Comparison of ENCODE assay signal across 2 cellular contexts in the genomic region with DNA sequence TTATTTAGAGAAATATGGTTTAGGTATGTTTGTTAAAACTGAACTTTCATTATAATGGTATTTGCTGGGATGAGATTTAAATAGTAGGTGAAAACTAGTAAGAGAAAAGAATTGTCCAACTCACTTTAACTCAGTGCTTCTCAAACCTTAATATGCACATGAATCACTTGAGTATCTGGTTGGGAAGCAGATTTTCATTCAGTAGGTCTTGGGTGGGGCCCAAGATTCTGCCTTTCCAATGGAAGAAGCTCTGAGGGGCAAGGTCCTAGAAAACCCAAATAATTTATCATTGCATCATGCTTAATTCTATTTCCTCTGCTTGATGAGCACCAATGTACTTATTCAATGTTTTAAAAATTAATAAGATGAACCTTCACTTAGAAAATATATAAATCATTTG.
TF ChIP-seq lines count a peak whose summit lies in the region.

No MANE protein-coding gene starts in this region.

TF ChIP-seq in GM23338, 12 proteins besides CTCF, POLR2A, EP300 and RAD21 (continued from another document and continues in another):
- no peak for TF ChIP-seq ZNF331 (CRISPR knock-in tag; IDR thresholded peaks at IDR 0.05; ENCODE audit: low read depth)
- no peak for TF ChIP-seq ZNF114 (CRISPR knock-in tag; IDR thresholded peaks at IDR 0.05)
- TF ChIP-seq JUNB (IDR thresholded peaks at IDR 0.05; ENCODE audit: unreplicated experiment), result no peak
- TF ChIP-seq, protein P1, sequence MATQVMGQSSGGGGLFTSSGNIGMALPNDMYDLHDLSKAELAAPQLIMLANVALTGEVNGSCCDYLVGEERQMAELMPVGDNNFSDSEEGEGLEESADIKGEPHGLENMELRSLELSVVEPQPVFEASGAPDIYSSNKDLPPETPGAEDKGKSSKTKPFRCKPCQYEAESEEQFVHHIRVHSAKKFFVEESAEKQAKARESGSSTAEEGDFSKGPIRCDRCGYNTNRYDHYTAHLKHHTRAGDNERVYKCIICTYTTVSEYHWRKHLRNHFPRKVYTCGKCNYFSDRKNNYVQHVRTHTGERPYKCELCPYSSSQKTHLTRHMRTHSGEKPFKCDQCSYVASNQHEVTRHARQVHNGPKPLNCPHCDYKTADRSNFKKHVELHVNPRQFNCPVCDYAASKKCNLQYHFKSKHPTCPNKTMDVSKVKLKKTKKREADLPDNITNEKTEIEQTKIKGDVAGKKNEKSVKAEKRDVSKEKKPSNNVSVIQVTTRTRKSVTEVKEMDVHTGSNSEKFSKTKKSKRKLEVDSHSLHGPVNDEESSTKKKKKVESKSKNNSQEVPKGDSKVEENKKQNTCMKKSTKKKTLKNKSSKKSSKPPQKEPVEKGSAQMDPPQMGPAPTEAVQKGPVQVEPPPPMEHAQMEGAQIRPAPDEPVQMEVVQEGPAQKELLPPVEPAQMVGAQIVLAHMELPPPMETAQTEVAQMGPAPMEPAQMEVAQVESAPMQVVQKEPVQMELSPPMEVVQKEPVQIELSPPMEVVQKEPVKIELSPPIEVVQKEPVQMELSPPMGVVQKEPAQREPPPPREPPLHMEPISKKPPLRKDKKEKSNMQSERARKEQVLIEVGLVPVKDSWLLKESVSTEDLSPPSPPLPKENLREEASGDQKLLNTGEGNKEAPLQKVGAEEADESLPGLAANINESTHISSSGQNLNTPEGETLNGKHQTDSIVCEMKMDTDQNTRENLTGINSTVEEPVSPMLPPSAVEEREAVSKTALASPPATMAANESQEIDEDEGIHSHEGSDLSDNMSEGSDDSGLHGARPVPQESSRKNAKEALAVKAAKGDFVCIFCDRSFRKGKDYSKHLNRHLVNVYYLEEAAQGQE (IDR thresholded peaks at IDR 0.05; ENCODE audit: unreplicated experiment), result no peak
- no peak for TF ChIP-seq CREB1 (CRISPR knock-in tag; IDR thresholded peaks at IDR 0.05; ENCODE audit: low read depth)
- TF ChIP-seq STAT1 (IDR thresholded peaks at IDR 0.05; ENCODE audit: unreplicated experiment), result no peak
- TF ChIP-seq NANOG (IDR thresholded peaks at IDR 0.05; ENCODE audit: borderline replicate concordance), result no peak
- TF ChIP-seq, protein P2, sequence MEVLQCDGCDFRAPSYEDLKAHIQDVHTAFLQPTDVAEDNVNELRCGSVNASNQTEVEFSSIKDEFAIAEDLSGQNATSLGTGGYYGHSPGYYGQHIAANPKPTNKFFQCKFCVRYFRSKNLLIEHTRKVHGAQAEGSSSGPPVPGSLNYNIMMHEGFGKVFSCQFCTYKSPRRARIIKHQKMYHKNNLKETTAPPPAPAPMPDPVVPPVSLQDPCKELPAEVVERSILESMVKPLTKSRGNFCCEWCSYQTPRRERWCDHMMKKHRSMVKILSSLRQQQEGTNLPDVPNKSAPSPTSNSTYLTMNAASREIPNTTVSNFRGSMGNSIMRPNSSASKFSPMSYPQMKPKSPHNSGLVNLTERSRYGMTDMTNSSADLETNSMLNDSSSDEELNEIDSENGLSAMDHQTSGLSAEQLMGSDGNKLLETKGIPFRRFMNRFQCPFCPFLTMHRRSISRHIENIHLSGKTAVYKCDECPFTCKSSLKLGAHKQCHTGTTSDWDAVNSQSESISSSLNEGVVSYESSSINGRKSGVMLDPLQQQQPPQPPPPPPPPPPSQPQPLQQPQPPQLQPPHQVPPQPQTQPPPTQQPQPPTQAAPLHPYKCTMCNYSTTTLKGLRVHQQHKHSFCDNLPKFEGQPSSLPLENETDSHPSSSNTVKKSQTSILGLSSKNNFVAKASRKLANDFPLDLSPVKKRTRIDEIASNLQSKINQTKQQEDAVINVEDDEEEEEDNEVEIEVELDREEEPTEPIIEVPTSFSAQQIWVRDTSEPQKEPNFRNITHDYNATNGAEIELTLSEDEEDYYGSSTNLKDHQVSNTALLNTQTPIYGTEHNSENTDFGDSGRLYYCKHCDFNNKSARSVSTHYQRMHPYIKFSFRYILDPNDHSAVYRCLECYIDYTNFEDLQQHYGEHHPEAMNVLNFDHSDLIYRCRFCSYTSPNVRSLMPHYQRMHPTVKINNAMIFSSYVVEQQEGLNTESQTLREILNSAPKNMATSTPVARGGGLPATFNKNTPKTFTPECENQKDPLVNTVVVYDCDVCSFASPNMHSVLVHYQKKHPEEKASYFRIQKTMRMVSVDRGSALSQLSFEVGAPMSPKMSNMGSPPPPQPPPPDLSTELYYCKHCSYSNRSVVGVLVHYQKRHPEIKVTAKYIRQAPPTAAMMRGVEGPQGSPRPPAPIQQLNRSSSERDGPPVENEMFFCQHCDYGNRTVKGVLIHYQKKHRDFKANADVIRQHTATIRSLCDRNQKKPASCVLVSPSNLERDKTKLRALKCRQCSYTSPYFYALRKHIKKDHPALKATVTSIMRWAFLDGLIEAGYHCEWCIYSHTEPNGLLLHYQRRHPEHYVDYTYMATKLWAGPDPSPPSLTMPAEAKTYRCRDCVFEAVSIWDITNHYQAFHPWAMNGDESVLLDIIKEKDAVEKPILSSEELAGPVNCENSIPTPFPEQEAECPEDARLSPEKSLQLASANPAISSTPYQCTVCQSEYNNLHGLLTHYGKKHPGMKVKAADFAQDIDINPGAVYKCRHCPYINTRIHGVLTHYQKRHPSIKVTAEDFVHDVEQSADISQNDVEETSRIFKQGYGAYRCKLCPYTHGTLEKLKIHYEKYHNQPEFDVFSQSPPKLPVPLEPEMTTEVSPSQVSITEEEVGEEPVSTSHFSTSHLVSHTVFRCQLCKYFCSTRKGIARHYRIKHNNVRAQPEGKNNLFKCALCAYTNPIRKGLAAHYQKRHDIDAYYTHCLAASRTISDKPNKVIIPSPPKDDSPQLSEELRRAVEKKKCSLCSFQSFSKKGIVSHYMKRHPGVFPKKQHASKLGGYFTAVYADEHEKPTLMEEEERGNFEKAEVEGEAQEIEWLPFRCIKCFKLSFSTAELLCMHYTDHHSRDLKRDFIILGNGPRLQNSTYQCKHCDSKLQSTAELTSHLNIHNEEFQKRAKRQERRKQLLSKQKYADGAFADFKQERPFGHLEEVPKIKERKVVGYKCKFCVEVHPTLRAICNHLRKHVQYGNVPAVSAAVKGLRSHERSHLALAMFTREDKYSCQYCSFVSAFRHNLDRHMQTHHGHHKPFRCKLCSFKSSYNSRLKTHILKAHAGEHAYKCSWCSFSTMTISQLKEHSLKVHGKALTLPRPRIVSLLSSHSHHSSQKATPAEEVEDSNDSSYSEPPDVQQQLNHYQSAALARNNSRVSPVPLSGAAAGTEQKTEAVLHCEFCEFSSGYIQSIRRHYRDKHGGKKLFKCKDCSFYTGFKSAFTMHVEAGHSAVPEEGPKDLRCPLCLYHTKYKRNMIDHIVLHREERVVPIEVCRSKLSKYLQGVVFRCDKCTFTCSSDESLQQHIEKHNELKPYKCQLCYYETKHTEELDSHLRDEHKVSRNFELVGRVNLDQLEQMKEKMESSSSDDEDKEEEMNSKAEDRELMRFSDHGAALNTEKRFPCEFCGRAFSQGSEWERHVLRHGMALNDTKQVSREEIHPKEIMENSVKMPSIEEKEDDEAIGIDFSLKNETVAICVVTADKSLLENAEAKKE (CRISPR knock-in tag; IDR thresholded peaks at IDR 0.05), result no peak
- no peak for TF ChIP-seq EZH2 (IDR thresholded peaks at IDR 0.05; ENCODE audit: low read depth, unreplicated experiment)
- no peak for TF ChIP-seq POLR2AphosphoS5 (IDR thresholded peaks at IDR 0.05; ENCODE audit: low read depth)

TF ChIP-seq in H1, 55 proteins besides CTCF, POLR2A, EP300 and RAD21 (continued from another document):
- TF ChIP-seq JUN (IDR thresholded peaks at IDR 0.05; ENCODE audit: low read depth, low read length), result no peak
- no peak for TF ChIP-seq KDM4A (IDR thresholded peaks at IDR 0.05; ENCODE audit: low read depth, low read length, severe bottlenecking)
- TF ChIP-seq SIRT6 (IDR thresholded peaks at IDR 0.05; ENCODE audit: low read length), result no peak
- TF ChIP-seq, protein P3, sequence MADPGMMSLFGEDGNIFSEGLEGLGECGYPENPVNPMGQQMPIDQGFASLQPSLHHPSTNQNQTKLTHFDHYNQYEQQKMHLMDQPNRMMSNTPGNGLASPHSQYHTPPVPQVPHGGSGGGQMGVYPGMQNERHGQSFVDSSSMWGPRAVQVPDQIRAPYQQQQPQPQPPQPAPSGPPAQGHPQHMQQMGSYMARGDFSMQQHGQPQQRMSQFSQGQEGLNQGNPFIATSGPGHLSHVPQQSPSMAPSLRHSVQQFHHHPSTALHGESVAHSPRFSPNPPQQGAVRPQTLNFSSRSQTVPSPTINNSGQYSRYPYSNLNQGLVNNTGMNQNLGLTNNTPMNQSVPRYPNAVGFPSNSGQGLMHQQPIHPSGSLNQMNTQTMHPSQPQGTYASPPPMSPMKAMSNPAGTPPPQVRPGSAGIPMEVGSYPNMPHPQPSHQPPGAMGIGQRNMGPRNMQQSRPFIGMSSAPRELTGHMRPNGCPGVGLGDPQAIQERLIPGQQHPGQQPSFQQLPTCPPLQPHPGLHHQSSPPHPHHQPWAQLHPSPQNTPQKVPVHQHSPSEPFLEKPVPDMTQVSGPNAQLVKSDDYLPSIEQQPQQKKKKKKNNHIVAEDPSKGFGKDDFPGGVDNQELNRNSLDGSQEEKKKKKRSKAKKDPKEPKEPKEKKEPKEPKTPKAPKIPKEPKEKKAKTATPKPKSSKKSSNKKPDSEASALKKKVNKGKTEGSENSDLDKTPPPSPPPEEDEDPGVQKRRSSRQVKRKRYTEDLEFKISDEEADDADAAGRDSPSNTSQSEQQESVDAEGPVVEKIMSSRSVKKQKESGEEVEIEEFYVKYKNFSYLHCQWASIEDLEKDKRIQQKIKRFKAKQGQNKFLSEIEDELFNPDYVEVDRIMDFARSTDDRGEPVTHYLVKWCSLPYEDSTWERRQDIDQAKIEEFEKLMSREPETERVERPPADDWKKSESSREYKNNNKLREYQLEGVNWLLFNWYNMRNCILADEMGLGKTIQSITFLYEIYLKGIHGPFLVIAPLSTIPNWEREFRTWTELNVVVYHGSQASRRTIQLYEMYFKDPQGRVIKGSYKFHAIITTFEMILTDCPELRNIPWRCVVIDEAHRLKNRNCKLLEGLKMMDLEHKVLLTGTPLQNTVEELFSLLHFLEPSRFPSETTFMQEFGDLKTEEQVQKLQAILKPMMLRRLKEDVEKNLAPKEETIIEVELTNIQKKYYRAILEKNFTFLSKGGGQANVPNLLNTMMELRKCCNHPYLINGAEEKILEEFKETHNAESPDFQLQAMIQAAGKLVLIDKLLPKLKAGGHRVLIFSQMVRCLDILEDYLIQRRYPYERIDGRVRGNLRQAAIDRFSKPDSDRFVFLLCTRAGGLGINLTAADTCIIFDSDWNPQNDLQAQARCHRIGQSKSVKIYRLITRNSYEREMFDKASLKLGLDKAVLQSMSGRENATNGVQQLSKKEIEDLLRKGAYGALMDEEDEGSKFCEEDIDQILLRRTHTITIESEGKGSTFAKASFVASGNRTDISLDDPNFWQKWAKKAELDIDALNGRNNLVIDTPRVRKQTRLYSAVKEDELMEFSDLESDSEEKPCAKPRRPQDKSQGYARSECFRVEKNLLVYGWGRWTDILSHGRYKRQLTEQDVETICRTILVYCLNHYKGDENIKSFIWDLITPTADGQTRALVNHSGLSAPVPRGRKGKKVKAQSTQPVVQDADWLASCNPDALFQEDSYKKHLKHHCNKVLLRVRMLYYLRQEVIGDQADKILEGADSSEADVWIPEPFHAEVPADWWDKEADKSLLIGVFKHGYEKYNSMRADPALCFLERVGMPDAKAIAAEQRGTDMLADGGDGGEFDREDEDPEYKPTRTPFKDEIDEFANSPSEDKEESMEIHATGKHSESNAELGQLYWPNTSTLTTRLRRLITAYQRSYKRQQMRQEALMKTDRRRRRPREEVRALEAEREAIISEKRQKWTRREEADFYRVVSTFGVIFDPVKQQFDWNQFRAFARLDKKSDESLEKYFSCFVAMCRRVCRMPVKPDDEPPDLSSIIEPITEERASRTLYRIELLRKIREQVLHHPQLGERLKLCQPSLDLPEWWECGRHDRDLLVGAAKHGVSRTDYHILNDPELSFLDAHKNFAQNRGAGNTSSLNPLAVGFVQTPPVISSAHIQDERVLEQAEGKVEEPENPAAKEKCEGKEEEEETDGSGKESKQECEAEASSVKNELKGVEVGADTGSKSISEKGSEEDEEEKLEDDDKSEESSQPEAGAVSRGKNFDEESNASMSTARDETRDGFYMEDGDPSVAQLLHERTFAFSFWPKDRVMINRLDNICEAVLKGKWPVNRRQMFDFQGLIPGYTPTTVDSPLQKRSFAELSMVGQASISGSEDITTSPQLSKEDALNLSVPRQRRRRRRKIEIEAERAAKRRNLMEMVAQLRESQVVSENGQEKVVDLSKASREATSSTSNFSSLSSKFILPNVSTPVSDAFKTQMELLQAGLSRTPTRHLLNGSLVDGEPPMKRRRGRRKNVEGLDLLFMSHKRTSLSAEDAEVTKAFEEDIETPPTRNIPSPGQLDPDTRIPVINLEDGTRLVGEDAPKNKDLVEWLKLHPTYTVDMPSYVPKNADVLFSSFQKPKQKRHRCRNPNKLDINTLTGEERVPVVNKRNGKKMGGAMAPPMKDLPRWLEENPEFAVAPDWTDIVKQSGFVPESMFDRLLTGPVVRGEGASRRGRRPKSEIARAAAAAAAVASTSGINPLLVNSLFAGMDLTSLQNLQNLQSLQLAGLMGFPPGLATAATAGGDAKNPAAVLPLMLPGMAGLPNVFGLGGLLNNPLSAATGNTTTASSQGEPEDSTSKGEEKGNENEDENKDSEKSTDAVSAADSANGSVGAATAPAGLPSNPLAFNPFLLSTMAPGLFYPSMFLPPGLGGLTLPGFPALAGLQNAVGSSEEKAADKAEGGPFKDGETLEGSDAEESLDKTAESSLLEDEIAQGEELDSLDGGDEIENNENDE (IDR thresholded peaks at IDR 0.05; ENCODE audit: insufficient replicate concordance, low read length), result no peak
